1 cellular context compared by ENCODE assay signal in the genomic region with DNA sequence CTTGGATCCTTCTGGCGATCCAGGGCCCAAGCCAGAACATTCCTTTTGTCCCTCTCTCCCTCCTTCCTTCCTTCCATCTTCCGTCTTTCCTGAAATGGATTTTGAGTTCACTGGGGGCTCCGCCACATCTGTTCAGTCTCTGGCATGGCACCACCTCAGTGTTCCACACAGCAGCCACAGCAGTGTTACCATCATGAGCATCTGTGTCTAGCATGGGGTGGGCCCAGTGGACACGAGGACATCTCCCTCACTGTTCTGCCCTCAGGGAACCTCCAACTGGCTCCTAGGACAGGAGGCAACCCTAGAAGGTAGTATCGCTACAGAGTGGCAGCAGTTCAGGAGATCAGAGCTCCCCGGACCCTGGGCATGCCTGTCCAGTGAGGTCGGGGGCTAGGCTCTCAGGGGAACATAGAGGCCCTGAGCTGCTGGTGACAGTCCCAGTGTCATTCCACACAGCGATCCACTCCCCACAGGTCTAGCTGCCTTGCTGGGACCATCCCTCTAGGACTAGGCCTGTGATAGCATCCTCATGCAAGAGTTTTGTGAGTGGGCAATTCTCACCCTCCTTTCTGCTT.
TF ChIP-seq lines count a peak whose summit lies in the region.

No MANE protein-coding gene starts in this region.

TF ChIP-seq in IMR-90, 13 proteins besides CTCF, POLR2A, EP300 and RAD21 (continued from another document):
- TF ChIP-seq USF2 (IDR thresholded peaks at IDR 0.05; ENCODE audit: low read depth, low read length): no peak
- no peak for TF ChIP-seq NFE2L2 (IDR thresholded peaks at IDR 0.05; ENCODE audit: low read depth, low read length)
- no peak for TF ChIP-seq ELK1 (IDR thresholded peaks at IDR 0.05; ENCODE audit: borderline replicate concordance, low read depth, low read length)
- TF ChIP-seq MAZ (IDR thresholded peaks at IDR 0.05; ENCODE audit: borderline replicate concordance, low read depth, low read length): no peak
- TF ChIP-seq MAFK (IDR thresholded peaks at IDR 0.05; ENCODE audit: low read depth, low read length): no peak
- TF ChIP-seq FOS (IDR thresholded peaks at IDR 0.05; ENCODE audit: low read depth, low read length): no peak
- TF ChIP-seq RFX5 (IDR thresholded peaks at IDR 0.05; ENCODE audit: low read depth, low read length): no peak
- no peak for TF ChIP-seq RCOR1 (IDR thresholded peaks at IDR 0.05; ENCODE audit: insufficient replicate concordance, low read length)
- TF ChIP-seq CEBPB (IDR thresholded peaks at IDR 0.05; ENCODE audit: low read depth, low read length): no peak
- TF ChIP-seq BHLHE40 (IDR thresholded peaks at IDR 0.05; ENCODE audit: low read depth, low read length): no peak
- no peak for TF ChIP-seq MXI1 (IDR thresholded peaks at IDR 0.05; ENCODE audit: borderline replicate concordance, low read depth, low read length)
- no peak for TF ChIP-seq CHD1 (IDR thresholded peaks at IDR 0.05; ENCODE audit: low read depth, low read length)
